ENCODE assay signal across 1 cellular context in the genomic region with DNA sequence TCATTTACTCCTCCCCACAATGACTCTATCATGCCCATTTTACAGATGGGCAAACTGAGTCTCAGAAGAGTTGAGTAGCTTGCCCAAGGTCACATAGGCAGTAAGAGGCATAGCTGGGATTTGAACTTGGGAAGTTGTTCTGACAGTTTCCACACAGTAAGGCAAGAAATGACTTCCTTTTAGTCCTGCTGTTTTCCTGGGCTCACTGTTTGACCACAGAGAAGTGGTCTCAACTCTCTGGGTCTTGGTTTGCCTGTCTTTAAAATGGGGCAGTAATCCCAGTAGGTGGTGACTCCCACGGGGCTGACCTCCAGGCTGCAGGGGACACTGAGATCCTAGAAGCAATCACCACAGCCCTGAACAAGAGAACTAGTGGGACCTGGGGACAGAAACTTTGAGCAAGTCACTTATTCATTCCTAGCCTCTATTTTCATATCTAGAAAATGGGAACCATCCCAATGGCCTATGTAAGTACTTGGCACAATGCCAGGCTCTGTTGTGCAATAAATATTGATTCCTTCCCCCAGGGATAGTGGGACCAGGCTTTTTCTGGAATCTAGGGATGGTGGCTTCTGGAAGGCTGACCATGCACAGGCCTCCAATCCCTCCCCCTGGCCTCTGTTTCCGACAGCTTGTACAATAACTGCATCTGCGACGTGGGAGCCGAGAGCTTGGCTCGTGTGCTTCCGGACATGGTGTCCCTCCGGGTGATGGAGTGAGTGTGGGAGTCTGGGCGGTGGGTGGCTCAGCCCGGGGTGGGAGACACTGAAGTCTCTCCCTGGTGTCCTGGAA.
TF ChIP-seq lines count a peak whose summit lies in the region.

No MANE protein-coding gene starts in this region.

TF ChIP-seq in HepG2, 621 proteins besides CTCF, POLR2A, EP300 and RAD21 (continued from another document and continues in another):
- TF ChIP-seq, protein P1, sequence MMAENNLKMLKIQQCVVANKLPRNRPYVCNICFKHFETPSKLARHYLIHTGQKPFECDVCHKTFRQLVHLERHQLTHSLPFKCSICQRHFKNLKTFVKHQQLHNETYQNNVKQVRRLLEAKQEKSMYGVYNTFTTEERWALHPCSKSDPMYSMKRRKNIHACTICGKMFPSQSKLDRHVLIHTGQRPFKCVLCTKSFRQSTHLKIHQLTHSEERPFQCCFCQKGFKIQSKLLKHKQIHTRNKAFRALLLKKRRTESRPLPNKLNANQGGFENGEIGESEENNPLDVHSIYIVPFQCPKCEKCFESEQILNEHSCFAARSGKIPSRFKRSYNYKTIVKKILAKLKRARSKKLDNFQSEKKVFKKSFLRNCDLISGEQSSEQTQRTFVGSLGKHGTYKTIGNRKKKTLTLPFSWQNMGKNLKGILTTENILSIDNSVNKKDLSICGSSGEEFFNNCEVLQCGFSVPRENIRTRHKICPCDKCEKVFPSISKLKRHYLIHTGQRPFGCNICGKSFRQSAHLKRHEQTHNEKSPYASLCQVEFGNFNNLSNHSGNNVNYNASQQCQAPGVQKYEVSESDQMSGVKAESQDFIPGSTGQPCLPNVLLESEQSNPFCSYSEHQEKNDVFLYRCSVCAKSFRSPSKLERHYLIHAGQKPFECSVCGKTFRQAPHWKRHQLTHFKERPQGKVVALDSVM (CRISPR knock-in tag; IDR thresholded peaks at IDR 0.05), result no peak
- TF ChIP-seq ZNF513 (CRISPR knock-in tag; conservative IDR thresholded peaks at IDR 0.05) (no peak), ZNF501 (CRISPR knock-in tag; IDR thresholded peaks at IDR 0.05) (peak; percentile 20; the same call in 1 of the 2 replicates), CHD4 (IDR thresholded peaks at IDR 0.05; ENCODE audit: borderline replicate concordance, low read length) (peak; percentile 91), RCOR2 (CRISPR knock-in tag; IDR thresholded peaks at IDR 0.05) (peak; percentile 43; the same call in 1 of the 2 replicates), EZH2 (conservative IDR thresholded peaks at IDR 0.05; ENCODE audit: low read depth, low read length) (no peak), GATAD2A (CRISPR knock-in tag; IDR thresholded peaks at IDR 0.05) (0 out of 2 replicates have a peak, but pooled peaks have one; percentile 22), ISX (CRISPR knock-in tag; conservative IDR thresholded peaks at IDR 0.05) (no peak), ZNF788 (CRISPR knock-in tag; IDR thresholded peaks at IDR 0.05; ENCODE audit: borderline replicate concordance) (0 out of 2 replicates have a peak, but pooled peaks have one; percentile 18), ZMYM3 (CRISPR knock-in tag; IDR thresholded peaks at IDR 0.05) (peak; percentile 93), ZNF556 (CRISPR knock-in tag; IDR thresholded peaks at IDR 0.05; ENCODE audit: borderline replicate concordance) (0 out of 2 replicates have a peak, but pooled peaks have one; percentile 46), KDM3A (CRISPR knock-in tag; IDR thresholded peaks at IDR 0.05; ENCODE audit: low read depth) (0 out of 2 replicates have a peak, but pooled peaks have one; percentile 25), THAP7 (CRISPR knock-in tag; IDR thresholded peaks at IDR 0.05) (0 out of 2 replicates have a peak, but pooled peaks have one; percentile 7), NFIC (IDR thresholded peaks at IDR 0.05; ENCODE audit: low read length) (peak; percentile 68; the same call in 1 of the 2 replicates), TBX2 (CRISPR knock-in tag; IDR thresholded peaks at IDR 0.05; ENCODE audit: borderline replicate concordance) (0 out of 2 replicates have a peak, but pooled peaks have one; percentile 28), SOX6 (IDR thresholded peaks at IDR 0.05) (no peak), SOX6 (CRISPR knock-in tag; IDR thresholded peaks at IDR 0.05) (no peak), HDAC2 (CRISPR knock-in tag; IDR thresholded peaks at IDR 0.05) (peak; percentile 10; the same call in 1 of the 2 replicates), ZFP91 (CRISPR knock-in tag; IDR thresholded peaks at IDR 0.05; ENCODE audit: borderline replicate concordance) (0 out of 2 replicates have a peak, but pooled peaks have one; percentile 28), TBL1XR1 (IDR thresholded peaks at IDR 0.05; ENCODE audit: borderline replicate concordance, low read length, partially characterized antibody) (no peak), PBX2 (CRISPR knock-in tag; IDR thresholded peaks at IDR 0.05) (0 out of 2 replicates have a peak, but pooled peaks have one; percentile 12), NRL (CRISPR knock-in tag; IDR thresholded peaks at IDR 0.05; ENCODE audit: borderline replicate concordance) (peak; percentile 64; the same call in 1 of the 2 replicates), KDM2A (CRISPR knock-in tag; IDR thresholded peaks at IDR 0.05; ENCODE audit: borderline replicate concordance, low read depth) (peak; percentile 37; the same call in 1 of the 2 replicates), PITX1 (CRISPR knock-in tag; IDR thresholded peaks at IDR 0.05) (no peak), TFAP4 (IDR thresholded peaks at IDR 0.05; ENCODE audit: borderline replicate concordance, low read depth) (no peak), KDM5B (CRISPR knock-in tag; IDR thresholded peaks at IDR 0.05; ENCODE audit: borderline replicate concordance) (peak; percentile 32; the same call in 1 of the 2 replicates), BRCA1 (CRISPR knock-in tag; IDR thresholded peaks at IDR 0.05) (no peak), RBAK (CRISPR knock-in tag; IDR thresholded peaks at IDR 0.05) (no peak), PRDM15 (CRISPR knock-in tag; IDR thresholded peaks at IDR 0.05) (no peak), ZNF143 (CRISPR knock-in tag; IDR thresholded peaks at IDR 0.05) (0 out of 2 replicates have a peak, but pooled peaks have one; percentile 29), ZNF572 (CRISPR knock-in tag; IDR thresholded peaks at IDR 0.05) (peak; percentile 82; the same call in 1 of the 2 replicates), ZNF629 (CRISPR knock-in tag; conservative IDR thresholded peaks at IDR 0.05) (peak; percentile 92), ZNF234 (CRISPR knock-in tag; conservative IDR thresholded peaks at IDR 0.05) (no peak), SNAPC5 (CRISPR knock-in tag; IDR thresholded peaks at IDR 0.05; ENCODE audit: borderline replicate concordance) (no peak), ZNF879 (CRISPR knock-in tag; IDR thresholded peaks at IDR 0.05) (0 out of 2 replicates have a peak, but pooled peaks have one; percentile 51), HNRNPLL (IDR thresholded peaks at IDR 0.05; ENCODE audit: low read depth, low read length, poor library complexity, severe bottlenecking) (no peak), NR2F2 (IDR thresholded peaks at IDR 0.05; ENCODE audit: borderline replicate concordance, low read depth) (no peak), RXRB (CRISPR knock-in tag; IDR thresholded peaks at IDR 0.05; ENCODE audit: borderline replicate concordance) (0 out of 2 replicates have a peak, but pooled peaks have one; percentile 15), YEATS2 (CRISPR knock-in tag; IDR thresholded peaks at IDR 0.05; ENCODE audit: borderline replicate concordance) (no peak), ZNF24 (IDR thresholded peaks at IDR 0.05) (peak; percentile 69; the same call in 1 of the 2 replicates), SIN3B (IDR thresholded peaks at IDR 0.05; ENCODE audit: low read length) (no peak), DRAP1 (CRISPR knock-in tag; IDR thresholded peaks at IDR 0.05) (no peak)
- TF ChIP-seq, protein P2, sequence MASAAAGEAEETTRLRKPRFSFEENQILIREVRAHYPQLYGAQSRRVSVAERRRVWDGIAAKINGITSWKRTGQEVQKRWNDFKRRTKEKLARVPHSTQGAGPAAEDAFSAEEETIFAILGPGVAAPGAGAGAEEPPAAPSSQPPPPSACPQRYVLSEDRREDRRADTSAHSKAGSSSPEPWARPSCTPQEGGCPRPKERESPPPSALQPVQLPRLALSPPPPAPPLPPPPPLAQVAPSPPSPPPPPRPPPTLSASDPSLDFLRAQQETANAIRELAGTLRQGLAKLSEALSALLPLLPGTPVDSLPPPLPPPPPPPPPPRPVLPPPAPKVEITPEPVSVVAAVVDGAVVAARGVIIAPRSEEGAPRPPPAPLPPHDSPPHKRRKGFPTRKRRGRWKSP (CRISPR knock-in tag; IDR thresholded peaks at IDR 0.05), result no peak
- TF ChIP-seq, protein P3, sequence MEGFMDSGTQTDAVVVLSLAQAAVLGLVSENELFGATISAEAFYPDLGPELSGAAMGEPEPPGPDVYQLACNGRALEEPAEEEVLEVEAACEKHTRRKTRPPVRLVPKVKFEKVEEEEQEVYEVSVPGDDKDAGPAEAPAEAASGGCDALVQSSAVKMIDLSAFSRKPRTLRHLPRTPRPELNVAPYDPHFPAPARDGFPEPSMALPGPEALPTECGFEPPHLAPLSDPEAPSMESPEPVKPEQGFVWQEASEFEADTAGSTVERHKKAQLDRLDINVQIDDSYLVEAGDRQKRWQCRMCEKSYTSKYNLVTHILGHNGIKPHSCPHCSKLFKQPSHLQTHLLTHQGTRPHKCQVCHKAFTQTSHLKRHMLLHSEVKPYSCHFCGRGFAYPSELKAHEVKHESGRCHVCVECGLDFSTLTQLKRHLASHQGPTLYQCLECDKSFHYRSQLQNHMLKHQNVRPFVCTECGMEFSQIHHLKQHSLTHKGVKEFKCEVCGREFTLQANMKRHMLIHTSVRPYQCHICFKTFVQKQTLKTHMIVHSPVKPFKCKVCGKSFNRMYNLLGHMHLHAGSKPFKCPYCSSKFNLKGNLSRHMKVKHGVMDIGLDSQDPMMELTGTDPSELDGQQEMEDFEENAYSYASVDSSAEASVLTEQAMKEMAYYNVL (CRISPR knock-in tag; IDR thresholded peaks at IDR 0.05; ENCODE audit: borderline replicate concordance), result no peak
